Comparison of ENCODE assay signal across 1 cellular context in the genomic region with DNA sequence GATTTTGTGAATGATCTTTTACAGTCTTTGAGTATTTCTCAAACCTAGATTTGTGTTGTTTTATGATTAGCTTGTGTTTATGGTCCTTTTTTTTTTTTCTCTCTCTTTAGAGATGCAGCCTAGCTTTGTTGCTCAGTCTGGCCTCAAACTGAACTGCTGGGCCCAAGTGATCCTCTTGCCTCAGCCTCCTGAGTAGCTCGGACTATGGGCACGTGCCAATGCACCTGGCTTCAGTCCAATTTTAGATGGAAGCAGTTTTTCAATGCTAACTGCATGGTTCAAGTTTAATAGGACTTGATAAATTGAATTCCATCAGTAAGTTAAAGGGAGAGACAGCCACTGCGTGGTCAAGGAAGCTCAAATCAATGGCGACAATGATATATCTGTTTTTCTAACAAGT.
A peak's percentile ranks its signal among the peaks of the same experiment; 100 is the strongest.
TF ChIP-seq lines count a peak whose summit lies in the region.

No MANE protein-coding gene starts in this region.

TF ChIP-seq in HepG2, 621 proteins besides CTCF, POLR2A, EP300 and RAD21:
- TF ChIP-seq ZBTB46 (CRISPR knock-in tag; IDR thresholded peaks at IDR 0.05; ENCODE audit: borderline replicate concordance) (no peak), GLMP (CRISPR knock-in tag; IDR thresholded peaks at IDR 0.05; ENCODE audit: borderline replicate concordance) (no peak), ZNF770 (CRISPR knock-in tag; IDR thresholded peaks at IDR 0.05) (peak; percentile 52; the same call in 1 of the 2 replicates), ZNF350 (CRISPR knock-in tag; IDR thresholded peaks at IDR 0.05; ENCODE audit: borderline replicate concordance, low read depth) (no peak)
